Comparison of ENCODE assay signal across 9 cellular contexts in genomic region chr9:126614455-126615248, GRCh38. TPM values are rescaled to one million over a fixed set of nuclear protein-coding genes. Genes with fewer than 3 reads are reported as not detected.
DNase-seq lines count a peak whose midpoint lies in the region; ATAC-seq and TF ChIP-seq lines count a peak whose summit lies in the region.
"Had no signal": no experiment of that assay in that cellular context is flagged by ENCODE, and none has a peak within 500 bp of the region (broad histone marks: within the 10 kb centered on the region; RNA-seq: fewer than 3 reads in every experiment).

No MANE protein-coding gene starts in this region.

- H3K9me3 ChIP-seq in heart left ventricle = no peaks in the 10 kb centered on the region
- no peaks in the 10 kb centered on the region for H3K9me3 ChIP-seq in tibial artery
- H3K9me3 ChIP-seq in uterus = no peaks in the 10 kb centered on the region

- peaks cover 33% of the 10 kb centered on the region for H3K27me3 Mint-ChIP-seq in activated T-helper 17 cell treated with anti-CD3 and anti-CD28 coated beads, Interleukin-2, amount 50 U/mL, for 72 hours

- H3K9ac ChIP-seq in mesendoderm (ENCODE audit: low read length) = no peak overlapping the region

- TF ChIP-seq CTCF in heart left ventricle (IDR thresholded peaks at IDR 0.05) (no peak), tibial artery (IDR thresholded peaks at IDR 0.05) (no peak), uterus (IDR thresholded peaks at IDR 0.05) (no peak)

- ATAC-seq in heart left ventricle (no peak), Right ventricle myocardium superior (ENCODE audit: poor library complexity) (no peak), GM19397 (IDR thresholded peaks at IDR 0.05; ENCODE audit: unreplicated experiment) (no peak)
- ATAC-seq in activated T-helper 17 cell treated with anti-CD3 and anti-CD28 coated beads, Interleukin-2, amount 50 U/mL, for 72 hours (replicated peaks) = no peak
- ATAC-seq: K562 had no signal

- H2BK5ac ChIP-seq in mesendoderm (ENCODE audit: low read length) = no peak overlapping the region

- peaks cover 6% of the 10 kb centered on the region for H3K36me3 Mint-ChIP-seq in activated T-helper 17 cell treated with anti-CD3 and anti-CD28 coated beads, Interleukin-2, amount 50 U/mL, for 72 hours (ENCODE audit: low read depth)

- peak overlapping the region; percentile 62 for H3K4me3 Mint-ChIP-seq in activated T-helper 17 cell treated with anti-CD3 and anti-CD28 coated beads, Interleukin-2, amount 50 U/mL, for 72 hours

- DNase-seq in heart left ventricle (peak in 2 of 5 donors; percentile 19 to 63), Right ventricle myocardium superior (no peak), mesendoderm (no peak), tibial artery (peak in 1 of 2 donors; percentile 18), uterus (no peak), NCI-H526 treated with DMSO at 0.1 percent for 48 hours (lab: John Stamatoyannopoulos, UW) (no peak)

- no peak overlapping the region for H4K5ac ChIP-seq in mesendoderm (ENCODE audit: low read length)

- H2BK15ac ChIP-seq in mesendoderm (replicated peaks; ENCODE audit: low read depth) = no peak overlapping the region

- peak overlapping the region; percentile 15 for H3K18ac ChIP-seq in mesendoderm (ENCODE audit: low read length)

- intact Hi-C loops in heart left ventricle (cut with DNase I) (loop anchor here in 9 of 10 donors (5.0 to 10.0 kb wide), 7 partner anchors 53 to 170 kb away; no protein-coding TSS in a partner anchor), Right ventricle myocardium superior (cut with DNase I) (loop anchor here (5.0 to 10.0 kb wide), 2 partner anchors 78 to 170 kb away; no protein-coding TSS in a partner anchor), tibial artery (cut with DNase I; ENCODE audit: low total_unique reads) (no loop called here), uterus (cut with DNase I; ENCODE audit: low total_unique reads) (no loop called here)

- H3K4me3 ChIP-seq in heart left ventricle (peak overlapping the region in 11 of 12 donors; percentile 7 to 60 (median 41)), mesendoderm (ENCODE audit: low read length) (no peak overlapping the region), tibial artery (peak overlapping the region; percentile 34 to 39), uterus (no peak overlapping the region)
- H3K4me3 ChIP-seq: K562 had no signal

- H3K27ac Mint-ChIP-seq in activated T-helper 17 cell treated with anti-CD3 and anti-CD28 coated beads, Interleukin-2, amount 50 U/mL, for 72 hours = no peak overlapping the region

- no peak overlapping the region for H2AK5ac ChIP-seq in mesendoderm (ENCODE audit: low read length)

- H3K23ac ChIP-seq in mesendoderm (ENCODE audit: low read length) = peak overlapping the region; percentile 15

- H3K27me3 ChIP-seq in heart left ventricle (peaks cover 44 to 94% (median 83%) of the 10 kb centered on the region in 9 donors), mesendoderm (ENCODE audit: insufficient read depth, low read length, poor library complexity) (peaks cover 86% of the 10 kb centered on the region), tibial artery (peaks cover 0 to 95% of the 10 kb centered on the region in 2 donors), uterus (peaks cover 18 to 62% of the 10 kb centered on the region in 2 donors)

- H3K4me1 ChIP-seq in heart left ventricle (peaks cover 0 to 60% (median 21%) of the 10 kb centered on the region in 12 donors), mesendoderm (ENCODE audit: control insufficient read depth, low read depth, low read length) (peaks cover 9% of the 10 kb centered on the region), tibial artery (peaks cover 0 to 64% (median 39%) of the 10 kb centered on the region in 4 donors), uterus (peaks cover 0 to 35% of the 10 kb centered on the region in 2 donors)

- no peaks in the 10 kb centered on the region for H3K79me2 ChIP-seq in mesendoderm (ENCODE audit: control insufficient read depth, insufficient read depth, low read length)

- H3K36me3 ChIP-seq in heart left ventricle (no peaks in the 10 kb centered on the region), mesendoderm (ENCODE audit: control insufficient read depth, insufficient read depth, low read length) (no peaks in the 10 kb centered on the region), tibial artery (no peaks in the 10 kb centered on the region), uterus (no peaks in the 10 kb centered on the region)

- H3K4ac ChIP-seq in mesendoderm (ENCODE audit: low read depth, low read length) = no peak overlapping the region

- H2BK120ac ChIP-seq in mesendoderm (ENCODE audit: low read depth, low read length) = no peak overlapping the region

- no peaks in the 10 kb centered on the region for H3K9me3 Mint-ChIP-seq in activated T-helper 17 cell treated with anti-CD3 and anti-CD28 coated beads, Interleukin-2, amount 50 U/mL, for 72 hours

- H3K27ac ChIP-seq in heart left ventricle (peak overlapping the region in 1 of 12 donors; percentile 22), mesendoderm (ENCODE audit: low read depth, low read length) (no peak overlapping the region), tibial artery (no peak overlapping the region), uterus (no peak overlapping the region)

- no peak overlapping the region for H3K4me2 ChIP-seq in mesendoderm (ENCODE audit: low read length)

- TF ChIP-seq POLR2A in heart left ventricle (IDR thresholded peaks at IDR 0.05) (no peak), uterus (IDR thresholded peaks at IDR 0.05) (no peak)

- WGBS in heart left ventricle, 4 donors = 2 to 3% (median 3%) methylated on average over 29 to 66 of the region's 66 CpGs
- no CpG with 5 or more reads among the region's 66 CpGs for WGBS in mesendoderm (ENCODE audit: extremely low coverage, insufficient coverage, low lambda C conversion rate)

- H3K4me1 Mint-ChIP-seq in activated T-helper 17 cell treated with anti-CD3 and anti-CD28 coated beads, Interleukin-2, amount 50 U/mL, for 72 hours = peaks cover 6% of the 10 kb centered on the region

- no peak overlapping the region for H3K56ac ChIP-seq in mesendoderm (ENCODE audit: low read length)

- no peak overlapping the region for H4K8ac ChIP-seq in mesendoderm (ENCODE audit: low read depth, low read length)

- H3K79me1 ChIP-seq in mesendoderm (ENCODE audit: low read length) = no peaks in the 10 kb centered on the region

RNA-seq across cellular contexts. Expression of gene LMX1B, which starts 0.9 kb away (rescaled TPM):
- total RNA-seq in heart left ventricle (1 to 10 TPM in 1 of 9 donors, under 1 TPM in 8; 0.19 to 1.1 (median 0.47) TPM), Right ventricle myocardium superior (0.70 TPM), uterus (not detected)
- polyA plus RNA-seq in heart left ventricle = under 1 TPM; 0.15 to 0.32 TPM
- total RNA-seq in activated T-helper 17 cell treated with anti-CD3 and anti-CD28 coated beads, Interleukin-2, amount 50 U/mL, for 72 hours = not detected
- 0.53 TPM for polyA plus RNA-seq in mesendoderm (2013, experiment 1 of 2)
- 0.45 TPM for polyA plus RNA-seq in mesendoderm (2013, experiment 2 of 2)
- total RNA-seq: K562 had no signal
- polyA plus RNA-seq: K562 had no signal

Comparison
In these comparisons a context has a peak if more than half of its experiments do, and no peak if none do; other contexts are left out.
1. H3K4me3 ChIP-seq: peak in heart left ventricle (11 of 12) and tibial artery (2 of 2); none in mesendoderm (single experiment) and uterus (0 of 2).
2. intact Hi-C loops: an anchor here in heart left ventricle (5.0 to 10.0 kb wide) and Right ventricle myocardium superior (5.0 to 10.0 kb wide); none called in tibial artery and uterus.